In genomic region chr5:95969646-95970358, GRCh38 we compare ENCODE assay signal across 1 cellular context.
A peak's percentile ranks its signal among the peaks of the same experiment; 100 is the strongest.
TF ChIP-seq lines count a peak whose summit lies in the region.

No MANE protein-coding gene starts in this region.

TF ChIP-seq in HepG2, 621 proteins besides CTCF, POLR2A, EP300 and RAD21 (continued from another document and continues in another):
- peak; percentile 85 for TF ChIP-seq ZNF503 (CRISPR knock-in tag; IDR thresholded peaks at IDR 0.05)
- TF ChIP-seq PAXIP1 (CRISPR knock-in tag; conservative IDR thresholded peaks at IDR 0.05), result peak; percentile 80
- TF ChIP-seq MTF2 (CRISPR knock-in tag; IDR thresholded peaks at IDR 0.05; ENCODE audit: borderline replicate concordance), result no peak
- peak; percentile 78 for TF ChIP-seq HNF4A (CRISPR knock-in tag; IDR thresholded peaks at IDR 0.05)
- peak; percentile 67; the same call in 1 of the 2 replicates for TF ChIP-seq NKX3-1 (CRISPR knock-in tag; IDR thresholded peaks at IDR 0.05)
- TF ChIP-seq MIER3 (CRISPR knock-in tag; IDR thresholded peaks at IDR 0.05; ENCODE audit: borderline replicate concordance), result peak; percentile 58; the same call in 1 of the 2 replicates
- peak; percentile 33; the same call in 1 of the 2 replicates for TF ChIP-seq ZMYM3 (CRISPR knock-in tag; IDR thresholded peaks at IDR 0.05)
- TF ChIP-seq ZNF883 (CRISPR knock-in tag; IDR thresholded peaks at IDR 0.05; ENCODE audit: not compliant biosample characterization), result no peak
- no peak for TF ChIP-seq ZNF451 (CRISPR knock-in tag; IDR thresholded peaks at IDR 0.05)
- no peak for TF ChIP-seq ZBTB46 (CRISPR knock-in tag; IDR thresholded peaks at IDR 0.05; ENCODE audit: borderline replicate concordance)
- TF ChIP-seq LCORL (IDR thresholded peaks at IDR 0.05), result no peak
- TF ChIP-seq LCORL (CRISPR knock-in tag; IDR thresholded peaks at IDR 0.05), result peak; percentile 34; the same call in 1 of the 2 replicates
- no peak for TF ChIP-seq ZNF101 (CRISPR knock-in tag; IDR thresholded peaks at IDR 0.05; ENCODE audit: borderline replicate concordance, low read depth)
- peak; percentile 45; the same call in 1 of the 2 replicates for TF ChIP-seq SP5 (CRISPR knock-in tag; IDR thresholded peaks at IDR 0.05; ENCODE audit: borderline replicate concordance, low read depth)
- peak; percentile 92 for TF ChIP-seq ARID5B (CRISPR knock-in tag; IDR thresholded peaks at IDR 0.05)
- TF ChIP-seq SOX13 (IDR thresholded peaks at IDR 0.05), result peak; percentile 79
- TF ChIP-seq SOX13 (CRISPR knock-in tag; conservative IDR thresholded peaks at IDR 0.05 in 1 of 2, IDR thresholded peaks at IDR 0.05 in 1 of 2), result peak in 1 of 2 experiments; percentile 99; a peak in 2 of 4 replicates
- TF ChIP-seq ZNF33B (CRISPR knock-in tag; IDR thresholded peaks at IDR 0.05), result no peak
- peak; percentile 54 for TF ChIP-seq GATAD1 (CRISPR knock-in tag; IDR thresholded peaks at IDR 0.05)
- peak; percentile 77; the same call in 1 of the 2 replicates for TF ChIP-seq GATAD2A (CRISPR knock-in tag; IDR thresholded peaks at IDR 0.05)
- TF ChIP-seq NCOA2 (CRISPR knock-in tag; IDR thresholded peaks at IDR 0.05), result peak; percentile 84
- TF ChIP-seq ZNF224 (CRISPR knock-in tag; IDR thresholded peaks at IDR 0.05), result no peak
- no peak for TF ChIP-seq SALL2 (CRISPR knock-in tag; IDR thresholded peaks at IDR 0.05)
- TF ChIP-seq ZNF556 (CRISPR knock-in tag; IDR thresholded peaks at IDR 0.05; ENCODE audit: borderline replicate concordance), result no peak
- no peak for TF ChIP-seq ZBTB21 (CRISPR knock-in tag; IDR thresholded peaks at IDR 0.05)
- peak; percentile 45; the same call in 1 of the 2 replicates for TF ChIP-seq ZNF331 (CRISPR knock-in tag; IDR thresholded peaks at IDR 0.05)
- no peak for TF ChIP-seq PHB2 (IDR thresholded peaks at IDR 0.05; ENCODE audit: partially characterized antibody)
- TF ChIP-seq ERF (CRISPR knock-in tag; IDR thresholded peaks at IDR 0.05), result peak; percentile 79; the same call in 1 of the 2 replicates
- peak; percentile 48; the same call in 1 of the 2 replicates for TF ChIP-seq TFE3 (CRISPR knock-in tag; IDR thresholded peaks at IDR 0.05)
- peak; percentile 72; the same call in 1 of the 2 replicates for TF ChIP-seq SNAPC2 (CRISPR knock-in tag; IDR thresholded peaks at IDR 0.05)
- TF ChIP-seq AHDC1 (CRISPR knock-in tag; IDR thresholded peaks at IDR 0.05; ENCODE audit: borderline replicate concordance), result peak; percentile 92; the same call in 1 of the 2 replicates
- no peak for TF ChIP-seq ZNF598 (CRISPR knock-in tag; IDR thresholded peaks at IDR 0.05; ENCODE audit: borderline replicate concordance)
- no peak for TF ChIP-seq ZNF24 (IDR thresholded peaks at IDR 0.05)
- TF ChIP-seq ZNF441 (CRISPR knock-in tag; IDR thresholded peaks at IDR 0.05; ENCODE audit: borderline replicate concordance), result no peak
- no peak for TF ChIP-seq MEIS1 (CRISPR knock-in tag; IDR thresholded peaks at IDR 0.05; ENCODE audit: borderline replicate concordance)
- TF ChIP-seq GATA4 (IDR thresholded peaks at IDR 0.05; ENCODE audit: borderline replicate concordance, low read depth), result peak; percentile 49; the same call in 1 of the 2 replicates
- TF ChIP-seq ZNF124 (CRISPR knock-in tag; IDR thresholded peaks at IDR 0.05), result peak; percentile 89; the same call in 1 of the 2 replicates
- TF ChIP-seq RARA (CRISPR knock-in tag; IDR thresholded peaks at IDR 0.05), result peak; percentile 82
- TF ChIP-seq MED1 (CRISPR knock-in tag; IDR thresholded peaks at IDR 0.05), result peak; percentile 83; the same call in 1 of the 2 replicates
- no peak for TF ChIP-seq ZNF740 (CRISPR knock-in tag; IDR thresholded peaks at IDR 0.05)
- TF ChIP-seq ZGPAT (CRISPR knock-in tag; IDR thresholded peaks at IDR 0.05), result peak; percentile 80
- TF ChIP-seq CEBPB (IDR thresholded peaks at IDR 0.05; ENCODE audit: borderline replicate concordance, low read depth, low read length), result peak; percentile 94
- TF ChIP-seq GZF1 (CRISPR knock-in tag; IDR thresholded peaks at IDR 0.05), result no peak
- peak; percentile 74 for TF ChIP-seq BCL6 (CRISPR knock-in tag; IDR thresholded peaks at IDR 0.05)
- TF ChIP-seq TOPORS (CRISPR knock-in tag; IDR thresholded peaks at IDR 0.05), result no peak
